9 cellular contexts compared by ENCODE assay signal in the genomic region with DNA sequence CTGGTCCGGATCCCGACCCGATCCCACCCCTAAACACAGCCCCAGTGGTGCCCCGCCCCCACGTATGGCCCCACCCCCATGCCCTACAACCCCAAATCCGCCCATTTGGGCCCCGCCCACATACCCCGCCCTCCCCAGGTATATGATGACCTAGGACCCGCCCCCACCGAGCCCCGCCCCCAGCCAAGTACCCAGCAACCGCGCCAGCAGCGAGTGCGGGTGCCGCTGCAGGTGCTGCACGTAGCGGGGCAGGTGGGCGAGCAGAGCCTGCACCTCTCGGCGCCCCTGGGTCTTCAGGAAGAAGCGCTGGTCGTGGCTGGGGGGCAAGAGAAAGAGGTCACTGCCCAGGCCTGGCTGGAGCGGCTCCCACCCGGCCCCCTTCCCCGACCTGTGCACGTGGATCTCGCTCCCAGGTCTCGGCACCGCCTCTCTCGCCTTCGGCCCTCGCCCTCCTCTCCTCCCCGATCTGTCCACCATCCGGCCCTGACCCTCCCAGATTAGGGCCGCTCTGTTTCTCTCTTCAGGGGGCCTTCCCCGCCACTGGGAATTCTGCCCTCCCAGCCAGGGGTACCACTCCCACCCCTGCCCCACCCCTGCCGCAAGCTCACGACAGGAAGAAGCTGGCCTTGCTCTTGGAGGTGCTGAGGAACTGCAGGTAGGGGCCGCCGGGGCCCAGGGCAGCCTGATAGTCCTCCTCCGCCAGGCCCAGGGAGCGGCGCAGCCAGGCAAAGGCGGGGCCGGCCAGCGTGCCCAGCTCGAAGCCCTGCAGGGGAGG. TPM values are rescaled to one million over a fixed set of nuclear protein-coding genes. Genes with fewer than 3 reads are reported as not detected.
A peak's percentile ranks its signal among the peaks of the same experiment; 100 is the strongest.
DNase-seq lines count a peak whose midpoint lies in the region; ATAC-seq and TF ChIP-seq lines count a peak whose summit lies in the region.
"Had no signal": no experiment of that assay in that cellular context is flagged by ENCODE, and none has a peak within 500 bp of the region (broad histone marks: within the 10 kb centered on the region; RNA-seq: fewer than 3 reads in every experiment).

No MANE protein-coding gene starts in this region.

- H3K27me3 Mint-ChIP-seq in dendritic cell treated with granulocyte-macrophage colony-stimulating factor and Interleukin-4, amounts not matched to agents 40 ng/mL and 50 ng/mL, for 4 days: peaks cover 85% of the 10 kb centered on the region

- H3K36me3 Mint-ChIP-seq in dendritic cell treated with granulocyte-macrophage colony-stimulating factor and Interleukin-4, amounts not matched to agents 40 ng/mL and 50 ng/mL, for 4 days (ENCODE audit: low read depth): peaks cover under 1% of the 10 kb centered on the region

- no peak for ATAC-seq in HG03432 (IDR thresholded peaks at IDR 0.05; ENCODE audit: unreplicated experiment)
- no peak for ATAC-seq in GM21526 (IDR thresholded peaks at IDR 0.05; ENCODE audit: low FRiP score, unreplicated experiment)
- no peak for ATAC-seq in HG03442 (IDR thresholded peaks at IDR 0.05; ENCODE audit: unreplicated experiment)

- peak; percentile 62 for DNase-seq in activated CD4-positive, alpha-beta T cell treated with anti-CD3 and anti-CD28 coated beads for 1 hour
- DNase-seq in osteoblast (ENCODE audit: insufficient read length, low spot score, missing footprints): no peak
- no peak for DNase-seq in GM19240 (ENCODE audit: insufficient read length, low spot score)

- intact Hi-C loops in dendritic cell treated with granulocyte-macrophage colony-stimulating factor and Interleukin-4, amounts not matched to agents 40 ng/mL and 50 ng/mL, for 4 days (cut with micrococcal nuclease): no loop called here

- no peaks in the 10 kb centered on the region for H3K79me2 ChIP-seq in osteoblast (ENCODE audit: insufficient read depth, low read length)

- peak overlapping the region; percentile 73 for H3K4me3 ChIP-seq in HUES64 (ENCODE audit: low read length)
- H3K4me3 ChIP-seq in osteoblast (ENCODE audit: insufficient read depth, low read length): no peak overlapping the region

- H3K4me2 ChIP-seq in osteoblast (ENCODE audit: insufficient read depth, low read length): peak overlapping the region; percentile 70

- H3K4me1 Mint-ChIP-seq in dendritic cell treated with granulocyte-macrophage colony-stimulating factor and Interleukin-4, amounts not matched to agents 40 ng/mL and 50 ng/mL, for 4 days (ENCODE audit: low read depth): peaks cover 49% of the 10 kb centered on the region

- H3K4me3 Mint-ChIP-seq in dendritic cell treated with granulocyte-macrophage colony-stimulating factor and Interleukin-4, amounts not matched to agents 40 ng/mL and 50 ng/mL, for 4 days: peak overlapping the region; percentile 37

- H3K27ac ChIP-seq in HUES64 (ENCODE audit: low read depth, low read length) (no peak overlapping the region), osteoblast (ENCODE audit: low read depth, low read length) (no peak overlapping the region)

- 2% methylated on average over 46 of the region's 48 CpGs for WGBS in HUES64

- H3K9me3 Mint-ChIP-seq in dendritic cell treated with granulocyte-macrophage colony-stimulating factor and Interleukin-4, amounts not matched to agents 40 ng/mL and 50 ng/mL, for 4 days: no peaks in the 10 kb centered on the region
- H3K9me3 Mint-ChIP-seq: neural crest cell had no signal

- H3K9ac ChIP-seq in HUES64 (ENCODE audit: low read depth, low read length): peak overlapping the region; percentile 40; the same call in 1 of the 2 replicates

- H3K36me3 ChIP-seq in HUES64 (ENCODE audit: insufficient read depth, low read length) (no peaks in the 10 kb centered on the region), osteoblast (ENCODE audit: insufficient read depth, low read length) (no peaks in the 10 kb centered on the region)

- no peak overlapping the region for H2AFZ ChIP-seq in osteoblast (ENCODE audit: low read length)

- TF ChIP-seq CTCF in osteoblast (IDR thresholded peaks at IDR 0.05; ENCODE audit: extremely low read depth, low read depth, low read length): no peak

- peak overlapping the region; percentile 59 for H3K27ac Mint-ChIP-seq in dendritic cell treated with granulocyte-macrophage colony-stimulating factor and Interleukin-4, amounts not matched to agents 40 ng/mL and 50 ng/mL, for 4 days

- H3K9me3 ChIP-seq in HUES64 (ENCODE audit: insufficient read depth, low read depth, low read length) (no peaks in the 10 kb centered on the region), osteoblast (ENCODE audit: low read depth, low read length) (no peaks in the 10 kb centered on the region)

- H4K20me1 ChIP-seq in osteoblast (ENCODE audit: insufficient read depth, low read length): peaks cover 3% of the 10 kb centered on the region

- peaks cover 38% of the 10 kb centered on the region for H3K27me3 ChIP-seq in HUES64 (ENCODE audit: insufficient read depth, low read length)
- no peaks in the 10 kb centered on the region for H3K27me3 ChIP-seq in osteoblast (ENCODE audit: insufficient read depth, low read length)

- peaks cover 19% of the 10 kb centered on the region for H3K4me1 ChIP-seq in HUES64 (ENCODE audit: insufficient read depth, low read length)
- peaks cover 42% of the 10 kb centered on the region for H3K4me1 ChIP-seq in osteoblast (ENCODE audit: insufficient read depth, low read length)

RNA-seq across cellular contexts. Expression of a gene that starts 2.9 kb away (rescaled TPM):
- 4.1 TPM for polyA plus RNA-seq in HUES64 (2013, experiment 1 of 2)
- 3.7 TPM for polyA plus RNA-seq in HUES64 (2013, experiment 2 of 2)
- 2.2 and 3.5 TPM in 2 replicates for total RNA-seq in osteoblast

RNA-seq across cellular contexts. Expression of a gene that starts 10.0 kb away (rescaled TPM):
- polyA plus RNA-seq in HUES64 (2013, experiment 1 of 2): 33.5 TPM
- 37.0 TPM for polyA plus RNA-seq in HUES64 (2013, experiment 2 of 2)
- total RNA-seq in osteoblast: 10.1 and 11.5 TPM in 2 replicates

RNA-seq across cellular contexts. Expression of a gene that starts 10.8 kb away (rescaled TPM):
- 12.8 TPM for polyA plus RNA-seq in HUES64 (2013, experiment 1 of 2)
- 15.3 TPM for polyA plus RNA-seq in HUES64 (2013, experiment 2 of 2)
- total RNA-seq in osteoblast: 29.5 and 33.7 TPM in 2 replicates

RNA-seq across cellular contexts. Expression of a gene that starts 28.2 kb away (rescaled TPM):
- polyA plus RNA-seq in HUES64 (2013, experiment 1 of 2): 15.9 TPM
- 20.9 TPM for polyA plus RNA-seq in HUES64 (2013, experiment 2 of 2)
- 52.7 and 53.2 TPM in 2 replicates for total RNA-seq in osteoblast

RNA-seq across cellular contexts. Expression of a gene that starts 50.2 kb away (rescaled TPM):
- polyA plus RNA-seq in HUES64 (2013, experiment 1 of 2): 25.3 TPM
- 22.1 TPM for polyA plus RNA-seq in HUES64 (2013, experiment 2 of 2)
- total RNA-seq in osteoblast: 100 and 106 TPM in 2 replicates
